34 cellular contexts compared by ENCODE assay signal in the genomic region with DNA sequence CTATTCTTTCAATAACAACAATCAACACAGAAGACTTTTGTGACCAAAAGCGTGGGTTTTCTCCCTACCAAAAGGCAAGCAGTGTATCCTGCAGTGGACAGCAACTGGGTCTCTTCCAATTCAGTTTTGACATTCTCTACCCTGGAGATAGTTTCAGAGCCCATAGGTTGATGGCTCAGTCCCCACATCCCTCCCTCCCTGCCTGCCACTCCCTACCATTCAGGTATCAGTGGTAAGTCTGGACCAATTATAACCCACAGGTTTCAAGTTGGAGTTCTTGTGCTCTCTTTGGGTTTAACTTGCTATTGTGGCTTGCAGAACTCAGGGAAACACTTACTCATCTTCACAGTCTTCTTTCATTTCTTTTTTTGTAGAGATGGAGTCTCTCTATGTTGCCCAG.
"Had no signal": no experiment of that assay in that cellular context is flagged by ENCODE, and none has a peak within 500 bp of the region (broad histone marks: within the 10 kb centered on the region; RNA-seq: fewer than 3 reads in every experiment).

No MANE protein-coding gene starts in this region.

- H3K9me3 Mint-ChIP-seq: central memory CD8-positive, alpha-beta T cell had no signal

- H3K4me1 ChIP-seq: ascending aorta had no signal

- H3K27ac Mint-ChIP-seq: activated B cell treated with CpG ODN at 0.5 μM for 24 hours; activated CD4-positive, alpha-beta memory T cell treated with anti-CD3 and anti-CD28 coated beads for 36 hours; activated CD4-positive, alpha-beta T cell treated with anti-CD3 and anti-CD28 coated beads, Interleukin-2, amount 10 ng/mL, durations not matched to agents 24 days and 14 days; activated CD8-positive, alpha-beta T cell treated with anti-CD3 and anti-CD28 coated beads for 36 hours; activated naive CD4-positive, alpha-beta T cell treated with anti-CD3 and anti-CD28 coated beads for 36 hours; activated naive CD8-positive, alpha-beta T cell; activated T-cell treated with anti-CD3 and anti-CD28 coated beads, Interleukin-2, amount 50 U/mL, for 72 hours; activated T-helper 1 cell treated with anti-CD3 and anti-CD28 coated beads, Interleukin-12 subunit alpha, Interleukin-12 subunit beta, Interleukin-2, Interleukin-4 antibody, amounts not matched to agents 30 ng/mL and 10 ng/mL and 1 ng/mL, durations not matched to agents 14 hours and 24 hours and 36 hours; activated T-helper 2 cell treated with anti-CD3 and anti-CD28 coated beads, Interferon-gamma antibody, Interleukin-2, Interleukin-4, amounts not matched to agents 10 μg/mL and 5 μg/mL and 100 μg/mL, durations not matched to agents 14 hours and 24 hours and 36 hours; brain; T-helper 1 cell treated with Interleukin-12 subunit alpha and Interleukin-12 subunit beta and Interleukin-4 antibody, amounts not matched to agents 30 μg/mL and 1 μg/mL, for 36 hours; T-helper 2 cell treated with Interferon-gamma antibody and Interleukin-4, amounts not matched to agents 5 μg/mL and 100 μg/mL, for 36 hours had no signal

- H3K36me3 ChIP-seq: ascending aorta, cardiac muscle cell had no signal

- H3K27me3 ChIP-seq: ascending aorta, cardiac muscle cell had no signal

- DNase-seq: activated B cell treated with CpG ODN at 0.5 μM for 24 hours; activated CD4-positive, alpha-beta memory T cell treated with anti-CD3 and anti-CD28 coated beads for 36 hours; activated CD4-positive, alpha-beta T cell treated with anti-CD3 and anti-CD28 coated beads, Interleukin-2, amount 10 ng/mL, durations not matched to agents 24 days and 14 days; activated CD4-positive, alpha-beta T cell treated with anti-CD3 and anti-CD28 coated beads, Interleukin-2, amount 50 U/mL, for 1 hour; activated CD4-positive, alpha-beta T cell treated with anti-CD3 and anti-CD28 coated beads, Interleukin-2, amount 50 U/mL, for 4 hours; activated CD4-positive, CD25-positive, alpha-beta regulatory T cell treated with anti-CD3 and anti-CD28 coated beads, Interleukin-2, amount 50 U/mL, for 72 hours; activated CD8-positive, alpha-beta memory T cell treated with anti-CD3 and anti-CD28 coated beads, Interleukin-2, amount 50 U/mL, for 4 hours; activated CD8-positive, alpha-beta T cell treated with anti-CD3 and anti-CD28 coated beads for 36 hours; activated effector memory CD4-positive, alpha-beta T cell treated with Interleukin-2 at 50 U/mL for 16 hours; activated gamma-delta T cell; activated naive CD4-positive, alpha-beta T cell treated with anti-CD3 and anti-CD28 coated beads for 36 hours; activated naive CD4-positive, alpha-beta T cell treated with anti-CD3 and anti-CD28 coated beads, Interleukin-2, amount 50 U/mL, for 16 hours; activated T-cell treated with anti-CD3 and anti-CD28 coated beads for 4 hours; activated T-cell treated with anti-CD3 and anti-CD28 coated beads, Interleukin-2, amount 50 U/mL, for 1 hour; activated T-cell treated with anti-CD3 and anti-CD28 coated beads, Interleukin-2, amount 50 U/mL, for 4 hours; amygdala; anterior cingulate cortex; caudate nucleus; cerebellar nuclear complex; SW 1271; T-helper 1 cell; T-helper 2 cell; T-helper 9 cell had no signal

- H3K27ac ChIP-seq: ascending aorta, cardiac muscle cell, VCaP had no signal

- H3K27me3 Mint-ChIP-seq: brain had no signal

- H3K4me1 Mint-ChIP-seq: activated CD4-positive, alpha-beta T cell treated with anti-CD3 and anti-CD28 coated beads, Interleukin-2, amount 10 ng/mL, durations not matched to agents 24 days and 14 days; brain; central memory CD8-positive, alpha-beta T cell had no signal

- H3K4me3 ChIP-seq: ascending aorta, cardiac muscle cell had no signal

- H3K4me3 Mint-ChIP-seq: activated B cell treated with CpG ODN at 0.5 μM for 24 hours; activated CD4-positive, alpha-beta memory T cell treated with anti-CD3 and anti-CD28 coated beads for 36 hours; activated CD4-positive, alpha-beta T cell treated with anti-CD3 and anti-CD28 coated beads, Interleukin-2, amount 10 ng/mL, durations not matched to agents 24 days and 14 days; activated CD8-positive, alpha-beta T cell treated with anti-CD3 and anti-CD28 coated beads for 36 hours; activated naive CD4-positive, alpha-beta T cell treated with anti-CD3 and anti-CD28 coated beads for 36 hours; activated naive CD8-positive, alpha-beta T cell; activated T-cell treated with anti-CD3 and anti-CD28 coated beads, Interleukin-2, amount 50 U/mL, for 4 hours; activated T-cell treated with anti-CD3 and anti-CD28 coated beads, Interleukin-2, amount 50 U/mL, for 72 hours; activated T-helper 1 cell treated with anti-CD3 and anti-CD28 coated beads, Interleukin-12 subunit alpha, Interleukin-12 subunit beta, Interleukin-2, Interleukin-4 antibody, amounts not matched to agents 30 ng/mL and 10 ng/mL and 1 ng/mL, durations not matched to agents 14 hours and 24 hours and 36 hours; brain; central memory CD8-positive, alpha-beta T cell; T-helper 1 cell treated with Interleukin-12 subunit alpha and Interleukin-12 subunit beta and Interleukin-4 antibody, amounts not matched to agents 30 μg/mL and 1 μg/mL, for 36 hours; T-helper 2 cell treated with Interferon-gamma antibody and Interleukin-4, amounts not matched to agents 5 μg/mL and 100 μg/mL, for 36 hours had no signal

- ATAC-seq: activated CD8-positive, alpha-beta T cell treated with anti-CD3 and anti-CD28 coated beads for 36 hours; activated T-cell treated with anti-CD3 and anti-CD28 coated beads, Interleukin-2, amount 50 U/mL, for 4 hours had no signal
